In genomic region chr1:196531737-196532514, GRCh38 we compare ENCODE assay signal across 9 cellular contexts.
"Had no signal": no experiment of that assay in that cellular context is flagged by ENCODE, and none has a peak within 500 bp of the region (broad histone marks: within the 10 kb centered on the region; RNA-seq: fewer than 3 reads in every experiment).

No MANE protein-coding gene starts in this region.

- H3K36me3 ChIP-seq: ascending aorta, gastrocnemius medialis, ovary had no signal

- H3K9me3 ChIP-seq: ascending aorta, gastrocnemius medialis, ovary had no signal

- H3K4me3 ChIP-seq: ascending aorta, gastrocnemius medialis, ovary had no signal

- H3K27me3 ChIP-seq: ascending aorta, gastrocnemius medialis, ovary had no signal

- ATAC-seq: activated CD8-positive, alpha-beta T cell treated with anti-CD3 and anti-CD28 coated beads, Interleukin-2, amount 10 ng/mL, durations not matched to agents 7 days and 5 days; gastrocnemius medialis; stimulated activated effector memory CD8-positive, alpha-beta T cell treated with anti-CD3 and anti-CD28 coated beads, Interleukin-12 subunit alpha, Interleukin-12 subunit beta, amount 100 ng/mL, for 72 hours had no signal

- H3K27ac ChIP-seq: ascending aorta, gastrocnemius medialis had no signal

- H3K4me1 ChIP-seq: ascending aorta, gastrocnemius medialis had no signal

- DNase-seq: activated CD4-positive, alpha-beta T cell treated with anti-CD3 and anti-CD28 coated beads for 4 hours; activated CD8-positive, alpha-beta memory T cell treated with anti-CD3 and anti-CD28 coated beads, Interleukin-2, amount 50 U/mL, for 48 hours; activated CD8-positive, alpha-beta T cell treated with anti-CD3 and anti-CD28 coated beads, Interleukin-2, amount 10 ng/mL, durations not matched to agents 7 days and 5 days; activated naive CD8-positive, alpha-beta T cell treated with anti-CD3 and anti-CD28 coated beads, Interleukin-2, amount 10 ng/mL, durations not matched to agents 7 days and 5 days; gastrocnemius medialis; ovary; trophoblast cell had no signal
